Comparison of ENCODE assay signal across 14 cellular contexts in genomic region chr7:84999450-84999849, GRCh38.
A peak's percentile ranks its signal among the peaks of the same experiment; 100 is the strongest.
DNase-seq lines count a peak whose midpoint lies in the region; ATAC-seq lines count a peak whose summit lies in the region.
"Had no signal": no experiment of that assay in that cellular context is flagged by ENCODE, and none has a peak within 500 bp of the region (broad histone marks: within the 10 kb centered on the region; RNA-seq: fewer than 3 reads in every experiment).

No MANE protein-coding gene starts in this region.

- no peak for ATAC-seq in HG02840 (IDR thresholded peaks at IDR 0.05; ENCODE audit: low FRiP score, unreplicated experiment)

- peak; percentile 33 for DNase-seq in DMS53 (lab: John Stamatoyannopoulos, UW)
- no peak for DNase-seq in DMS53 treated with DMSO at 0.1 percent for 48 hours (lab: John Stamatoyannopoulos, UW; ENCODE audit: unreplicated experiment)
- DNase-seq in RPMI7951 (ENCODE audit: low read depth), result peak; percentile 73
- DNase-seq in islet precursor cell, result peak; percentile 57
- DNase-seq in T-helper 2 cell, result no peak
- DNase-seq in 8988T, result no peak
- no peak for DNase-seq in NCI-H748 (lab: John Stamatoyannopoulos, UW; ENCODE audit: unreplicated experiment)
- DNase-seq: AML-193; Caco-2; CD8-positive, alpha-beta memory T cell; DMS79 treated with DMSO at 0.1 percent for 48 hours; GDM1; IMR-90 had no signal

Comparison
In these comparisons a context has a peak if more than half of its experiments do, and no peak if none do; other contexts are left out.
1. DNase-seq: peak in DMS53 (single experiment), RPMI7951 (single experiment) and islet precursor cell (single experiment); none in DMS53 treated with DMSO at 0.1 percent for 48 hours (single experiment), T-helper 2 cell (0 of 5), 8988T (single experiment) and NCI-H748 (single experiment).